28 cellular contexts compared by ENCODE assay signal in the genomic region with DNA sequence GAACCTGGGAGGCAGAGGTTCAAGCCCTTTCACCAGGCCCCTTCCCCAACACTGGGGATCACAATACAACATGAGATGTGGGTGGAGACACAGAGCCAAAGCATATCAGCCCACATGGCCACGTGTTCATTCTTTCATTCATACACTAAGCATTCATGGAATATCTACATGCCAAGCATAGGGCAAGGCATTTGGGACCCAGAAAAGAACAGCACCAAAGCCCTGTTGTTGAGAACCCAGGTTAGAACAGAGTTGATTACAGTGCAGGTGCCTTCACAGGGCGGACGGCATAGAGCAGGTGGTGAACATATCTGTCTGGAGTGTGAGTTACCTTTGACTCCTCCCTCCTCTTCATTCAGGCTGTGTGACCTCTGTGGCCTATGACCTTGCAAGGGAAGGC.
"Had no signal": no experiment of that assay in that cellular context is flagged by ENCODE, and none has a peak within 500 bp of the region (broad histone marks: within the 10 kb centered on the region; RNA-seq: fewer than 3 reads in every experiment).

No MANE protein-coding gene starts in this region.

- H3K36me3 Mint-ChIP-seq: stimulated activated effector memory CD8-positive, alpha-beta T cell treated with anti-CD3 and anti-CD28 coated beads, Interleukin-12 subunit alpha, Interleukin-12 subunit beta, amount 100 ng/mL, for 72 hours; stimulated activated memory B cell treated with anti-CD40 and anti-IgM and Interleukin-4, amounts not matched to agents 10 μg/mL and 1 μg/mL and 100 μg/mL, for 72 hours; stimulated activated naive B cell treated with anti-CD40 and anti-IgM and Interleukin-4, amounts not matched to agents 10 μg/mL and 1 μg/mL and 100 μg/mL, for 72 hours; type B pancreatic cell had no signal

- H3K27ac ChIP-seq: stomach, suprapubic skin, testis, thoracic aorta, thyroid gland, tibial artery, tibial nerve, transverse colon, upper lobe of left lung, upper lobe of right lung, uterus, vagina had no signal

- H3K27me3 ChIP-seq: stomach, suprapubic skin, testis, thyroid gland, tibial artery, tibial nerve, transverse colon, upper lobe of left lung, upper lobe of right lung, uterus, vagina had no signal

- H3K9me3 ChIP-seq: stomach, suprapubic skin, testis, thoracic aorta, thyroid gland, tibial artery, tibial nerve, transverse colon, upper lobe of left lung, upper lobe of right lung, uterus, vagina had no signal

- H3K9me3 Mint-ChIP-seq: stimulated activated effector memory CD8-positive, alpha-beta T cell treated with anti-CD3 and anti-CD28 coated beads, Interleukin-12 subunit alpha, Interleukin-12 subunit beta, amount 100 ng/mL, for 72 hours; type B pancreatic cell had no signal

- H3K36me3 ChIP-seq: stomach, suprapubic skin, thoracic aorta, thyroid gland, tibial artery, tibial nerve, transverse colon, upper lobe of left lung, upper lobe of right lung, uterus, vagina had no signal

- H3K4me1 Mint-ChIP-seq: stimulated activated effector memory CD8-positive, alpha-beta T cell treated with anti-CD3 and anti-CD28 coated beads, Interleukin-12 subunit alpha, Interleukin-12 subunit beta, amount 100 ng/mL, for 72 hours; stimulated activated memory B cell treated with anti-CD40 and anti-IgM and Interleukin-4, amounts not matched to agents 10 μg/mL and 1 μg/mL and 100 μg/mL, for 72 hours; stimulated activated naive B cell treated with anti-CD40 and anti-IgM and Interleukin-4, amounts not matched to agents 10 μg/mL and 1 μg/mL and 100 μg/mL, for 72 hours; stimulated activated naive CD8-positive, alpha-beta T cell treated with anti-CD3 and anti-CD28 coated beads, Interleukin-15, amount 100 ng/mL, for 72 hours had no signal

- FAIRE-seq: urothelium cell line had no signal

- H3K4me3 Mint-ChIP-seq: stimulated activated effector memory CD8-positive, alpha-beta T cell treated with anti-CD3 and anti-CD28 coated beads, Interleukin-12 subunit alpha, Interleukin-12 subunit beta, amount 100 ng/mL, for 72 hours; stimulated activated memory B cell treated with anti-CD40 and anti-IgM and Interleukin-4, amounts not matched to agents 10 μg/mL and 1 μg/mL and 100 μg/mL, for 72 hours; stimulated activated naive B cell treated with anti-CD40 and anti-IgM and Interleukin-4, amounts not matched to agents 10 μg/mL and 1 μg/mL and 100 μg/mL, for 72 hours; stimulated activated naive CD8-positive, alpha-beta T cell treated with anti-CD3 and anti-CD28 coated beads, Interleukin-15, amount 100 ng/mL, for 72 hours; stimulated activated naive CD8-positive, alpha-beta T cell treated with anti-CD3 and anti-CD28 coated beads, Interleukin-15, Interleukin-2, amounts not matched to agents 100 ng/mL and 50 ng/mL, for 24 hours; type B pancreatic cell had no signal

- H3K27ac Mint-ChIP-seq: stimulated activated effector memory CD8-positive, alpha-beta T cell treated with anti-CD3 and anti-CD28 coated beads, Interleukin-12 subunit alpha, Interleukin-12 subunit beta, amount 100 ng/mL, for 72 hours; stimulated activated memory B cell treated with anti-CD40 and anti-IgM and Interleukin-4, amounts not matched to agents 10 μg/mL and 1 μg/mL and 100 μg/mL, for 72 hours; stimulated activated naive B cell treated with anti-CD40 and anti-IgM and Interleukin-4, amounts not matched to agents 10 μg/mL and 1 μg/mL and 100 μg/mL, for 72 hours; stimulated activated naive CD8-positive, alpha-beta T cell treated with anti-CD3 and anti-CD28 coated beads, Interleukin-15, amount 100 ng/mL, for 72 hours; stimulated activated naive CD8-positive, alpha-beta T cell treated with anti-CD3 and anti-CD28 coated beads, Interleukin-15, Interleukin-2, amounts not matched to agents 100 ng/mL and 50 ng/mL, for 24 hours; type B pancreatic cell had no signal

- H3K27me3 Mint-ChIP-seq: stimulated activated memory B cell treated with anti-CD40 and anti-IgM and Interleukin-4, amounts not matched to agents 10 μg/mL and 1 μg/mL and 100 μg/mL, for 72 hours; stimulated activated naive B cell treated with anti-CD40 and anti-IgM and Interleukin-4, amounts not matched to agents 10 μg/mL and 1 μg/mL and 100 μg/mL, for 72 hours; stimulated activated naive CD8-positive, alpha-beta T cell treated with anti-CD3 and anti-CD28 coated beads, Interleukin-15, amount 100 ng/mL, for 72 hours; type B pancreatic cell had no signal

- H3K4me1 ChIP-seq: suprapubic skin, testis, thyroid gland, tibial nerve, upper lobe of left lung, upper lobe of right lung, uterus had no signal

- H3K4me3 ChIP-seq: stomach, suprapubic skin, testis, thoracic aorta, thyroid gland, tibial artery, tibial nerve, transverse colon, upper lobe of left lung, upper lobe of right lung, uterus, vagina had no signal

- DNase-seq: stimulated activated CD4-positive, alpha-beta T cell treated with anti-CD3 and anti-CD28 coated beads, Interleukin-2, amount 100 ng/mL, for 48 hours; stimulated activated CD4-positive, alpha-beta T cell treated with anti-CD3 and anti-CD28 coated beads, Interleukin-4, amount 100 ng/mL, for 24 hours; stimulated activated CD4-positive, alpha-beta T cell treated with anti-CD3 and anti-CD28 coated beads, Interleukin-4, amount 100 ng/mL, for 4 hours; stimulated activated CD8-positive, alpha-beta memory T cell treated with anti-CD3 and anti-CD28 coated beads, Interleukin-4, amount 100 ng/mL, for 48 hours; stimulated activated naive B cell treated with anti-CD40 and anti-IgM and Interleukin-4, amounts not matched to agents 10 μg/mL and 1 μg/mL and 100 μg/mL, for 72 hours; stimulated activated naive CD4-positive, alpha-beta T cell; stimulated activated naive CD4-positive, alpha-beta T cell treated with Interleukin-2 at 50 U/mL for 16 hours; stimulated activated naive CD8-positive, alpha-beta T cell treated with anti-CD3 and anti-CD28 coated beads, Interleukin-15, amount 100 ng/mL, for 72 hours; stimulated activated naive CD8-positive, alpha-beta T cell treated with anti-CD3 and anti-CD28 coated beads, Interleukin-15, Interleukin-2, amounts not matched to agents 100 U/mL and 50 U/mL, for 24 hours; stomach; substantia nigra; testis; thyroid gland; tibial artery; transverse colon; trophoblast cell; upper lobe of left lung; upper lobe of right lung; uterus had no signal
